In genomic region chr12:121718653-121719239, GRCh38 we compare ENCODE assay signal across 1 cellular context.
TF ChIP-seq lines count a peak whose summit lies in the region.

No MANE protein-coding gene starts in this region.

TF ChIP-seq in HEK293T, 16 proteins besides CTCF, POLR2A, EP300 and RAD21:
- no peak for TF ChIP-seq FOXM1 (IDR thresholded peaks at IDR 0.05; ENCODE audit: borderline replicate concordance)
